Comparison of ENCODE assay signal across 8 cellular contexts in the genomic region with DNA sequence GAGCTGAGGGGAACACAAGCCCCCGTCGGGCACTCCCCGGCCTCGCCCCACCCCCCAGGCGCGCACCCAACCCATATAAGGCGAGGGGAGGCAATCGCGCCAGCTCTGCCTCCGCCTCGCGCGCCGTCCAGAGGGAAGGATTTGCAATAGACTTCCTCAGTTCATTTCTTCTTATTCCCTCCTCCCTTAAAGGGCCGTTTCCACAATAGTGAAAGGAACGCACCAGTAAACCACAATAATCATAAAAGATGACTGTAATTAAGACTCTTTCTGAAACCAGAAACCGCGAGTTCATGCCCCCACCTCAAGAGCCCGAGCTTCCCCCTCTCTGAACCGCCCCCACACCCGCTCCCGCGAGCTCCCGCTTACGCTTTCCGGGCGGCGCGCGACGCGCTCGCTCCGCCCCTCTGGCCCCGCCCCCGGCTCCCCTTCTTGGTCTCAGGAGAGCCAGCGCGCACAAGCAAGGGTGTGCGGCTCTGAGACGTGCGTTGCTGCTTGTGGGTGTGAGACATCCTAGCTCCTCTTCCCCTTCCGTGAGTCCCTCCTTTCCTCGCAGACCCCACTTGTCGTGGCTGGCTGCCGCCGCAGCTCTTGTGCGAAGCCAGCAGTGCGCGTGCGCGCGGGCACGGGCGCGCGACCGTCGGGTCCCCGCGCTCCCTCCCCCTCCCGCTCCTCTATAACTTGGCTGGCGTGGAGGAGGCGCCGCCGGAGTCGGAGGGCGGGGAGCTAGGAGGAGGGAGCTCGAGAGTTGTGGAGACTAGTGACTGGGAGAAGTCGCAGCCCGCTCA.
DNase-seq lines count a peak whose midpoint lies in the region; ATAC-seq and TF ChIP-seq lines count a peak whose summit lies in the region.

A gene with protein sequence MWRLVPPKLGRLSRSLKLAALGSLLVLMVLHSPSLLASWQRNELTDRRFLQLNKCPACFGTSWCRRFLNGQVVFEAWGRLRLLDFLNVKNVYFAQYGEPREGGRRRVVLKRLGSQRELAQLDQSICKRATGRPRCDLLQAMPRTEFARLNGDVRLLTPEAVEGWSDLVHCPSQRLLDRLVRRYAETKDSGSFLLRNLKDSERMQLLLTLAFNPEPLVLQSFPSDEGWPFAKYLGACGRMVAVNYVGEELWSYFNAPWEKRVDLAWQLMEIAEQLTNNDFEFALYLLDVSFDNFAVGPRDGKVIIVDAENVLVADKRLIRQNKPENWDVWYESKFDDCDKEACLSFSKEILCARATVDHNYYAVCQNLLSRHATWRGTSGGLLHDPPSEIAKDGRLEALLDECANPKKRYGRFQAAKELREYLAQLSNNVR (plus strand): TSS at position 457 of the 788 bp plus-strand sequence. CDS start 510 bp downstream, outside the sequence.

- DNase-seq in AG20443 (ENCODE audit: low spot score), result peak; percentile 95
- DNase-seq in NCI-H446 treated with DMSO at 0.1 percent for 48 hours (lab: John Stamatoyannopoulos, UW), result peak; percentile 97
- peak; percentile 90 to 91 for DNase-seq in central memory CD8-positive, alpha-beta T cell (ENCODE audit: low spot score in 2 of 2)
- peak; percentile 96 for DNase-seq in iris pigment epithelial cell (ENCODE audit: low read depth)
- peak; percentile 88 to 94 for DNase-seq in stimulated activated CD4-positive, alpha-beta T cell treated with anti-CD3 and anti-CD28 coated beads, Interleukin-12 subunit alpha, Interleukin-12 subunit beta, amount 100 ng/mL, for 24 hours (ENCODE audit: low read depth in 2 of 2)

- H3K4me3 Mint-ChIP-seq in central memory CD8-positive, alpha-beta T cell, result peak within 1 kb of the TSS; percentile 90

- H3K27ac Mint-ChIP-seq in central memory CD8-positive, alpha-beta T cell (ENCODE audit: low read depth), result peak within 1 kb of the TSS; percentile 87

- peak; percentile 97 for TF ChIP-seq POLR2A in GM19099 (IDR thresholded peaks at IDR 0.05; ENCODE audit: extremely low read depth, insufficient read length, low read depth)

- peaks cover 22% of the 10 kb centered on the region for H3K4me1 Mint-ChIP-seq in central memory CD8-positive, alpha-beta T cell

- no peaks in the 10 kb centered on the region for H3K27me3 Mint-ChIP-seq in central memory CD8-positive, alpha-beta T cell

- no peaks in the 10 kb centered on the region for H3K9me3 Mint-ChIP-seq in central memory CD8-positive, alpha-beta T cell

- ATAC-seq in HG03378 (IDR thresholded peaks at IDR 0.05; ENCODE audit: unreplicated experiment), result peak; percentile 44
- ATAC-seq in activated CD4-positive, CD25-positive, alpha-beta regulatory T cell treated with anti-CD3 and anti-CD28 coated beads, Interleukin-2, amount 50 U/mL, for 24 hours, result peak; percentile 69
- peak; percentile 73 for ATAC-seq in central memory CD8-positive, alpha-beta T cell (replicated peaks; ENCODE audit: extremely low read depth, poor library complexity, severe bottlenecking)

- H3K36me3 Mint-ChIP-seq in central memory CD8-positive, alpha-beta T cell (ENCODE audit: insufficient read depth), result peaks cover 21% of the 10 kb centered on the region

Comparison
In these comparisons a context has a peak if more than half of its experiments do, and no peak if none do; other contexts are left out.
1. Peak in every context shown above with its lines: DNase-seq and ATAC-seq.